9 cellular contexts compared by ENCODE assay signal in genomic region chr15:34984884-34985630, GRCh38. TPM values are rescaled to one million over a fixed set of nuclear protein-coding genes. Genes with fewer than 3 reads are reported as not detected.
DNase-seq lines count a peak whose midpoint lies in the region; ATAC-seq, FAIRE-seq and TF ChIP-seq lines count a peak whose summit lies in the region.
"Had no signal": no experiment of that assay in that cellular context is flagged by ENCODE, and none has a peak within 500 bp of the region (broad histone marks: within the 10 kb centered on the region; RNA-seq: fewer than 3 reads in every experiment).

No MANE protein-coding gene starts in this region.

- H3K27me3 Mint-ChIP-seq in T-helper 1 cell treated with Interleukin-12 subunit alpha and Interleukin-12 subunit beta and Interleukin-4 antibody, amounts not matched to agents 30 μg/mL and 1 μg/mL, for 36 hours (ENCODE audit: low read depth) = no peaks in the 10 kb centered on the region
- H3K27me3 Mint-ChIP-seq in activated T-helper 2 cell treated with anti-CD3 and anti-CD28 coated beads, Interferon-gamma antibody, Interleukin-2, Interleukin-4, amounts not matched to agents 10 μg/mL and 5 μg/mL and 100 μg/mL, durations not matched to agents 14 hours and 24 hours and 36 hours (ENCODE audit: low read depth) = no peaks in the 10 kb centered on the region

- H3K27me3 ChIP-seq in left ventricle myocardium inferior (ENCODE audit: low read depth) (no peaks in the 10 kb centered on the region), small intestine (ENCODE audit: control insufficient read depth in 2 of 2, insufficient read depth in 2 of 2, low read length in 2 of 2) (no peaks in the 10 kb centered on the region)

- H3K4me3 Mint-ChIP-seq in T-helper 1 cell treated with Interleukin-12 subunit alpha and Interleukin-12 subunit beta and Interleukin-4 antibody, amounts not matched to agents 30 μg/mL and 1 μg/mL, for 36 hours = peak overlapping the region; percentile 31
- H3K4me3 Mint-ChIP-seq in activated T-helper 2 cell treated with anti-CD3 and anti-CD28 coated beads, Interferon-gamma antibody, Interleukin-2, Interleukin-4, amounts not matched to agents 10 μg/mL and 5 μg/mL and 100 μg/mL, durations not matched to agents 14 hours and 24 hours and 36 hours (ENCODE audit: low read depth) = peak overlapping the region; percentile 17

- no peaks in the 10 kb centered on the region for H3K9me3 Mint-ChIP-seq in T-helper 1 cell treated with Interleukin-12 subunit alpha and Interleukin-12 subunit beta and Interleukin-4 antibody, amounts not matched to agents 30 μg/mL and 1 μg/mL, for 36 hours
- no peaks in the 10 kb centered on the region for H3K9me3 Mint-ChIP-seq in activated T-helper 2 cell treated with anti-CD3 and anti-CD28 coated beads, Interferon-gamma antibody, Interleukin-2, Interleukin-4, amounts not matched to agents 10 μg/mL and 5 μg/mL and 100 μg/mL, durations not matched to agents 14 hours and 24 hours and 36 hours

- no peaks in the 10 kb centered on the region for H3K9me3 ChIP-seq in left ventricle myocardium inferior (replicated peaks)
- no peaks in the 10 kb centered on the region for H3K9me3 ChIP-seq in small intestine (ENCODE audit: control insufficient read depth, low read depth)

- H3K36me3 Mint-ChIP-seq in T-helper 1 cell treated with Interleukin-12 subunit alpha and Interleukin-12 subunit beta and Interleukin-4 antibody, amounts not matched to agents 30 μg/mL and 1 μg/mL, for 36 hours (ENCODE audit: low read depth) = peaks cover 26% of the 10 kb centered on the region
- H3K36me3 Mint-ChIP-seq in activated T-helper 2 cell treated with anti-CD3 and anti-CD28 coated beads, Interferon-gamma antibody, Interleukin-2, Interleukin-4, amounts not matched to agents 10 μg/mL and 5 μg/mL and 100 μg/mL, durations not matched to agents 14 hours and 24 hours and 36 hours (ENCODE audit: low read depth) = peaks cover 56% of the 10 kb centered on the region

- TF ChIP-seq CTCF in left ventricle myocardium inferior (IDR thresholded peaks at IDR 0.05; ENCODE audit: borderline replicate concordance) = no peak

- intact Hi-C loops in activated T-helper 2 cell treated with anti-CD3 and anti-CD28 coated beads, Interferon-gamma antibody, Interleukin-2, Interleukin-4, amounts not matched to agents 10 μg/mL and 5 μg/mL and 100 μg/mL, durations not matched to agents 14 hours and 24 hours and 36 hours (cut with micrococcal nuclease) = no loop called here
- intact Hi-C loops in left ventricle myocardium inferior (cut with micrococcal nuclease) = no loop called here

- H3K27ac Mint-ChIP-seq in T-helper 1 cell treated with Interleukin-12 subunit alpha and Interleukin-12 subunit beta and Interleukin-4 antibody, amounts not matched to agents 30 μg/mL and 1 μg/mL, for 36 hours = no peak overlapping the region
- H3K27ac Mint-ChIP-seq in activated T-helper 2 cell treated with anti-CD3 and anti-CD28 coated beads, Interferon-gamma antibody, Interleukin-2, Interleukin-4, amounts not matched to agents 10 μg/mL and 5 μg/mL and 100 μg/mL, durations not matched to agents 14 hours and 24 hours and 36 hours = no peak overlapping the region

- ATAC-seq in esophagus mucosa = no peak
- ATAC-seq in HG02623 (IDR thresholded peaks at IDR 0.05; ENCODE audit: unreplicated experiment) = no peak

- H3K4me1 ChIP-seq in left ventricle myocardium inferior (peaks cover 55% of the 10 kb centered on the region), small intestine (ENCODE audit: control insufficient read depth in 2 of 2, insufficient read depth in 1 of 2, low read depth in 1 of 2, low read length in 1 of 2) (peaks cover 0 to 9% of the 10 kb centered on the region in 2 donors)

- peaks cover 36% of the 10 kb centered on the region for H3K4me1 Mint-ChIP-seq in T-helper 1 cell treated with Interleukin-12 subunit alpha and Interleukin-12 subunit beta and Interleukin-4 antibody, amounts not matched to agents 30 μg/mL and 1 μg/mL, for 36 hours (ENCODE audit: low read depth)
- peaks cover 33% of the 10 kb centered on the region for H3K4me1 Mint-ChIP-seq in activated T-helper 2 cell treated with anti-CD3 and anti-CD28 coated beads, Interferon-gamma antibody, Interleukin-2, Interleukin-4, amounts not matched to agents 10 μg/mL and 5 μg/mL and 100 μg/mL, durations not matched to agents 14 hours and 24 hours and 36 hours (ENCODE audit: low read depth)

- 67 to 78% (median 73%) methylated on average over 8 to 9 of the region's 9 CpGs for WGBS in small intestine, 3 donors

- peak overlapping the region; percentile 79 for H3K4me3 ChIP-seq in left ventricle myocardium inferior
- H3K4me3 ChIP-seq in small intestine (ENCODE audit: low read depth in 1 of 2, low read length in 2 of 2) = no peak overlapping the region

- DNase-seq in T-helper 1 cell (no peak), left ventricle myocardium inferior (no peak), small intestine (peak; percentile 66), NCI-H2171 treated with DMSO at 0.1 percent for 48 hours (lab: John Stamatoyannopoulos, UW) (no peak)
- no peak for DNase-seq in activated T-helper 2 cell treated with anti-CD3 and anti-CD28 coated beads, Interferon-gamma antibody, Interleukin-2, Interleukin-4, amounts not matched to agents 10 μg/mL and 5 μg/mL and 100 μg/mL, durations not matched to agents 14 hours and 24 hours and 36 hours (ENCODE audit: low spot score)

- no peak for FAIRE-seq in small intestine (lab: Jason Lieb, UNC)
- FAIRE-seq: HTR-8/SVneo had no signal

- H3K36me3 ChIP-seq in left ventricle myocardium inferior (peaks cover 19% of the 10 kb centered on the region), small intestine (ENCODE audit: control insufficient read depth in 2 of 2, insufficient read depth in 2 of 2, low read length in 2 of 2) (peaks cover 0 to 2% of the 10 kb centered on the region in 2 donors)

- peak overlapping the region; percentile 93 for H3K27ac ChIP-seq in left ventricle myocardium inferior (replicated peaks)
- H3K27ac ChIP-seq in small intestine (ENCODE audit: low read depth in 1 of 2, low read length in 1 of 2) = no peak overlapping the region

RNA-seq across cellular contexts. Expression of gene ZNF770, which starts 3.0 kb away (rescaled TPM):
- total RNA-seq in activated T-helper 2 cell treated with anti-CD3 and anti-CD28 coated beads, Interferon-gamma antibody, Interleukin-2, Interleukin-4, amounts not matched to agents 10 μg/mL and 5 μg/mL and 100 μg/mL, durations not matched to agents 14 hours and 24 hours and 36 hours = 40.7 and 41.0 TPM in 2 replicates
- total RNA-seq in left ventricle myocardium inferior = 41.3 TPM
- 10 to 100 TPM in 1 of 3 donors, 1 to 10 TPM in 2; 6.2 to 12.6 (median 7.2) TPM for polyA plus RNA-seq in small intestine
- 114 TPM for total RNA-seq in esophagus mucosa

RNA-seq across cellular contexts. Expression of gene AQR, which starts 15.5 kb away (rescaled TPM):
- 41.0 and 41.7 TPM in 2 replicates for total RNA-seq in activated T-helper 2 cell treated with anti-CD3 and anti-CD28 coated beads, Interferon-gamma antibody, Interleukin-2, Interleukin-4, amounts not matched to agents 10 μg/mL and 5 μg/mL and 100 μg/mL, durations not matched to agents 14 hours and 24 hours and 36 hours
- total RNA-seq in left ventricle myocardium inferior (9.8 TPM), esophagus mucosa (28.7 TPM)
- polyA plus RNA-seq in small intestine = 1 to 10 TPM; 6.8 to 8.9 (median 8.5) TPM
